Comparison of ENCODE assay signal across 8 cellular contexts in genomic region chr2:72579595-72580180, GRCh38.
DNase-seq lines count a peak whose midpoint lies in the region; ATAC-seq, FAIRE-seq and TF ChIP-seq lines count a peak whose summit lies in the region.

No MANE protein-coding gene starts in this region.

- no peaks in the 10 kb centered on the region for H3K27me3 ChIP-seq in WERI-Rb-1 (ENCODE audit: insufficient read depth, low read depth, severe bottlenecking)
- no peaks in the 10 kb centered on the region for H3K27me3 ChIP-seq in suprapubic skin

- H3K36me3 ChIP-seq in WERI-Rb-1: no peaks in the 10 kb centered on the region
- H3K36me3 ChIP-seq in suprapubic skin: no peaks in the 10 kb centered on the region

- DNase-seq in NCI-H146 (lab: John Stamatoyannopoulos, UW): peak; percentile 60
- DNase-seq in WERI-Rb-1: no peak
- no peak for DNase-seq in left ventricle myocardium superior
- DNase-seq in suprapubic skin (ENCODE audit: low spot score in 2 of 2): no peak
- DNase-seq in NCI-H128 (lab: John Stamatoyannopoulos, UW; ENCODE audit: unreplicated experiment): no peak
- no peak for DNase-seq in HPDE6-E6E7 (ENCODE audit: extremely low spot score)

- no peak overlapping the region for H3K27ac ChIP-seq in WERI-Rb-1
- H3K27ac ChIP-seq in suprapubic skin: no peak overlapping the region

- H3K4me1 ChIP-seq in suprapubic skin: peaks cover 9% of the 10 kb centered on the region

- ATAC-seq in left ventricle myocardium superior: peak; percentile 56

- no peak for TF ChIP-seq POLR2A in suprapubic skin (IDR thresholded peaks at IDR 0.05)

- WGBS in suprapubic skin: 77% methylated on average over 1 of the region's 1 CpG

- intact Hi-C loops in left ventricle myocardium superior (cut with micrococcal nuclease): loop anchor here (10.0 kb wide), 2 partner anchors 405 to 655 kb away; no protein-coding TSS in a partner anchor

- peak; percentile 36; the same call in 1 of the 2 replicates for TF ChIP-seq CTCF in GM12875 (IDR thresholded peaks at IDR 0.05; ENCODE audit: borderline replicate concordance, insufficient read depth, low read depth, low read length)
- TF ChIP-seq CTCF in WERI-Rb-1 (IDR thresholded peaks at IDR 0.05; ENCODE audit: low read depth, low read length): peak; percentile 33; the same call in 1 of the 2 replicates
- peak; percentile 41 to 56 for TF ChIP-seq CTCF in suprapubic skin (IDR thresholded peaks at IDR 0.05)

- TF ChIP-seq EP300 in suprapubic skin (IDR thresholded peaks at IDR 0.05): no peak

- H3K9me3 ChIP-seq in WERI-Rb-1 (ENCODE audit: severe bottlenecking) (no peaks in the 10 kb centered on the region), suprapubic skin (no peaks in the 10 kb centered on the region)

- H3K4me3 ChIP-seq in GM12875 (ENCODE audit: low read depth, low read length) (no peak overlapping the region), WERI-Rb-1 (ENCODE audit: low read depth, low read length) (no peak overlapping the region), suprapubic skin (no peak overlapping the region)

- FAIRE-seq in A204.1 (lab: Jason Lieb, UNC): peak; percentile 94
